2 cellular contexts compared by ENCODE assay signal in the genomic region with DNA sequence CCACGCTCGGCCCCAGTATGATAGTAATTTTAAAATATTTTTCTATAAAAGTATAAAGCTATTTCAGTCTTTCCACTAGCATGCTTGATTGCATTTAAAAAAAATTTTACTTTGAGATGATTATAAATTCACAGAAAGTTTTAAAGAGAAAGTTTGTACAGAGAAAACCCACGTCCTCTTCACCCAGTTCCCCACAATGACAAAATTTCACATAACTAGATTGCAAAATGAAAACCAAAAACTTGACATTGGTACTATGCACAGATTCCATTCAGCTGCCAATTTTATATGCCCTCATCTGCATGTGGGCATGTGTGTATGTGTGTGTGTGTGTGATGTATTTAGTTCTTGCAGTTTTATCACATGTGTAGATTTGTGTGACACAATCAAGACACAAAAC.
A peak's percentile ranks its signal among the peaks of the same experiment; 100 is the strongest.
TF ChIP-seq lines count a peak whose summit lies in the region.

No MANE protein-coding gene starts in this region.

TF ChIP-seq in GM12891, 5 proteins besides CTCF, POLR2A, EP300 and RAD21:
- TF ChIP-seq POU2F2 (IDR thresholded peaks at IDR 0.05; ENCODE audit: low read depth, low read length), result no peak
- TF ChIP-seq SPI1 (IDR thresholded peaks at IDR 0.05; ENCODE audit: low read depth, low read length), result no peak
- TF ChIP-seq TAF1 (IDR thresholded peaks at IDR 0.05; ENCODE audit: low read depth, low read length), result no peak
- no peak for TF ChIP-seq PAX5 (IDR thresholded peaks at IDR 0.05; ENCODE audit: insufficient read depth, low read length, severe bottlenecking)
- no peak for TF ChIP-seq POLR2AphosphoS5 (IDR thresholded peaks at IDR 0.05; ENCODE audit: low read depth, low read length)

TF ChIP-seq in HEK293, 187 proteins besides CTCF, POLR2A, EP300 and RAD21:
- peak; percentile 91 for TF ChIP-seq ZNF529 (tag by site-specific recombination; IDR thresholded peaks at IDR 0.05; ENCODE audit: insufficient replicate concordance)
- TF ChIP-seq, protein P1, sequence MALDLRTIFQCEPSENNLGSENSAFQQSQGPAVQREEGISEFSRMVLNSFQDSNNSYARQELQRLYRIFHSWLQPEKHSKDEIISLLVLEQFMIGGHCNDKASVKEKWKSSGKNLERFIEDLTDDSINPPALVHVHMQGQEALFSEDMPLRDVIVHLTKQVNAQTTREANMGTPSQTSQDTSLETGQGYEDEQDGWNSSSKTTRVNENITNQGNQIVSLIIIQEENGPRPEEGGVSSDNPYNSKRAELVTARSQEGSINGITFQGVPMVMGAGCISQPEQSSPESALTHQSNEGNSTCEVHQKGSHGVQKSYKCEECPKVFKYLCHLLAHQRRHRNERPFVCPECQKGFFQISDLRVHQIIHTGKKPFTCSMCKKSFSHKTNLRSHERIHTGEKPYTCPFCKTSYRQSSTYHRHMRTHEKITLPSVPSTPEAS (tag by site-specific recombination; IDR thresholded peaks at IDR 0.05), result no peak
